Comparison of ENCODE assay signal across 35 cellular contexts in the genomic region with DNA sequence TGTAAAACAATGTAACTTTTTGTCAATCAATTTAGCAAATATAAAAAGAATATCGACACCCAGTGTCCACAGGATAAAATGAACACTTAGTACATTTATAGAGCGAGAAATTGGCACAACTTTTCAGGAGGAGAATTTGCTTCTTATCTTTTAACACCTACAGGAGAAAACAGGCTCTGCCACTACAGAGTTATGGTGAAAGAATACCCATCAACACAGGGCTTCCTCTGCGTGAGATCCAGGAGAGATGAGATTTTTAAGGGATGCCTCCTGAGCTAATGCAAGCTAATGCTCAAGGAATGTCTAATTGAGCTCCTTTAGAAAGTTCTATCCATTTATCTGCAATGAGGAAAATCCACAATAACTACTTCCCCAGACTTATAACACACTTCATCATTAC. TPM values are rescaled to one million over a fixed set of nuclear protein-coding genes. Genes with fewer than 3 reads are reported as not detected.
"Had no signal": no experiment of that assay in that cellular context is flagged by ENCODE, and none has a peak within 500 bp of the region (broad histone marks: within the 10 kb centered on the region; RNA-seq: fewer than 3 reads in every experiment).

No MANE protein-coding gene starts in this region.

- H3K36me3 ChIP-seq: adrenal gland, breast epithelium, MG63 had no signal

- H3K4me3 Mint-ChIP-seq: activated CD4-positive, alpha-beta T cell treated with anti-CD3 and anti-CD28 coated beads, Interleukin-2, amount 10 ng/mL, durations not matched to agents 24 days and 14 days; activated CD8-positive, alpha-beta T cell treated with anti-CD3 and anti-CD28 coated beads for 36 hours; activated T-cell treated with anti-CD3 and anti-CD28 coated beads, Interleukin-2, amount 50 U/mL, for 72 hours had no signal

- H3K27me3 ChIP-seq: adrenal gland, body of pancreas, breast epithelium, MG63 had no signal

- H3K9me3 Mint-ChIP-seq: activated CD4-positive, alpha-beta T cell treated with anti-CD3 and anti-CD28 coated beads, Interleukin-2, amount 10 ng/mL, durations not matched to agents 24 days and 14 days; activated CD8-positive, alpha-beta T cell treated with anti-CD3 and anti-CD28 coated beads for 36 hours; activated naive CD4-positive, alpha-beta T cell treated with anti-CD3 and anti-CD28 coated beads, Interleukin-2, amount 50 U/mL, for 72 hours; activated T-cell treated with anti-CD3 and anti-CD28 coated beads, Interleukin-2, amount 50 U/mL, for 72 hours; activated T-helper 17 cell treated with anti-CD3 and anti-CD28 coated beads, Interleukin-2, amount 50 U/mL, for 72 hours; T-helper 2 cell treated with Interferon-gamma antibody and Interleukin-4, amounts not matched to agents 5 μg/mL and 100 μg/mL, for 36 hours had no signal

- DNase-seq: activated CD4-positive, alpha-beta T cell treated with anti-CD3 and anti-CD28 coated beads, Interleukin-2, amount 10 ng/mL, durations not matched to agents 24 days and 14 days; activated CD4-positive, alpha-beta T cell treated with anti-CD3 and anti-CD28 coated beads, Interleukin-2, amount 50 U/mL, for 4 hours; activated CD8-positive, alpha-beta T cell treated with anti-CD3 and anti-CD28 coated beads for 36 hours; activated effector memory CD4-positive, alpha-beta T cell treated with anti-CD3 and anti-CD28 coated beads, Interleukin-2, amount 50 U/mL, for 16 hours; activated naive CD4-positive, alpha-beta T cell; activated T-cell treated with anti-CD3 and anti-CD28 coated beads, Interleukin-2, amount 50 U/mL, for 1 hour; activated T-cell treated with anti-CD3 and anti-CD28 coated beads, Interleukin-2, amount 50 U/mL, for 72 hours; adrenal gland; body of pancreas; Kasumi-1; KG1; MG63; NCI-H1048; NCI-H1417; NCI-H146; NCI-H187; NCI-H2029 treated with DMSO at 0.1 percent for 48 hours; NCI-H2107; NCI-H2171; NCI-H510A; NCI-H526; NCI-H748 treated with DMSO at 0.1 percent for 48 hours; NK-92 treated with Interleukin-12 subunit alpha and Interleukin-12 subunit beta, amount 100 ng/mL, for 24 hours; PC-9; SW 1271 had no signal

- H3K4me3 ChIP-seq: adrenal gland, body of pancreas, breast epithelium, MG63, PC-9 had no signal

- H3K36me3 Mint-ChIP-seq: activated naive CD4-positive, alpha-beta T cell treated with anti-CD3 and anti-CD28 coated beads, Interleukin-2, amount 50 U/mL, for 72 hours had no signal

- H3K4me1 ChIP-seq: adrenal gland, body of pancreas, breast epithelium had no signal

- ATAC-seq: activated CD8-positive, alpha-beta T cell treated with anti-CD3 and anti-CD28 coated beads for 36 hours; activated naive CD4-positive, alpha-beta T cell treated with anti-CD3 and anti-CD28 coated beads, Interleukin-2, amount 50 U/mL, for 72 hours; activated T-cell treated with anti-CD3 and anti-CD28 coated beads, Interleukin-2, amount 50 U/mL, for 72 hours; activated T-helper 17 cell treated with anti-CD3 and anti-CD28 coated beads, Interleukin-2, amount 50 U/mL, for 72 hours; body of pancreas; Right ventricle myocardium inferior had no signal

- H3K27me3 Mint-ChIP-seq: activated CD8-positive, alpha-beta T cell treated with anti-CD3 and anti-CD28 coated beads for 36 hours; activated T-helper 17 cell treated with anti-CD3 and anti-CD28 coated beads, Interleukin-2, amount 50 U/mL, for 72 hours had no signal

- H3K27ac ChIP-seq: adrenal gland, body of pancreas, breast epithelium, PC-9, RWPE1 had no signal

- H3K9me3 ChIP-seq: adrenal gland, body of pancreas, breast epithelium, MG63 had no signal

- H3K27ac Mint-ChIP-seq: activated CD4-positive, alpha-beta T cell treated with anti-CD3 and anti-CD28 coated beads, Interleukin-2, amount 10 ng/mL, durations not matched to agents 24 days and 14 days; activated CD8-positive, alpha-beta T cell treated with anti-CD3 and anti-CD28 coated beads for 36 hours; activated naive CD4-positive, alpha-beta T cell treated with anti-CD3 and anti-CD28 coated beads, Interleukin-2, amount 50 U/mL, for 72 hours; activated T-cell treated with anti-CD3 and anti-CD28 coated beads, Interleukin-2, amount 50 U/mL, for 72 hours; T-helper 2 cell treated with Interferon-gamma antibody and Interleukin-4, amounts not matched to agents 5 μg/mL and 100 μg/mL, for 36 hours had no signal

RNA-seq across cellular contexts. Expression of gene TBPL2, which starts 7.8 kb away (rescaled TPM):
- total RNA-seq: activated CD4-positive, alpha-beta T cell treated with anti-CD3 and anti-CD28 coated beads, Interleukin-2, amount 10 ng/mL, durations not matched to agents 24 days and 14 days; activated CD8-positive, alpha-beta memory T cell treated with anti-CD3 and anti-CD28 coated beads for 36 hours; activated CD8-positive, alpha-beta T cell treated with anti-CD3 and anti-CD28 coated beads for 36 hours; activated naive CD4-positive, alpha-beta T cell treated with anti-CD3 and anti-CD28 coated beads, Interleukin-2, amount 50 U/mL, for 72 hours; activated T-cell treated with anti-CD3 and anti-CD28 coated beads, Interleukin-2, amount 50 U/mL, for 72 hours; activated T-helper 17 cell treated with anti-CD3 and anti-CD28 coated beads, Interleukin-2, amount 50 U/mL, for 72 hours; adrenal gland; astrocyte; body of pancreas; breast epithelium; OCI-LY7; PC-9; Right ventricle myocardium inferior; T-helper 1 cell treated with Interleukin-12 subunit alpha and Interleukin-12 subunit beta and Interleukin-4 antibody, amounts not matched to agents 30 ng/mL and 1 ng/mL, for 36 hours had no signal
- polyA plus RNA-seq: adrenal gland had no signal
